ENCODE assay signal across 8 cellular contexts in the genomic region with DNA sequence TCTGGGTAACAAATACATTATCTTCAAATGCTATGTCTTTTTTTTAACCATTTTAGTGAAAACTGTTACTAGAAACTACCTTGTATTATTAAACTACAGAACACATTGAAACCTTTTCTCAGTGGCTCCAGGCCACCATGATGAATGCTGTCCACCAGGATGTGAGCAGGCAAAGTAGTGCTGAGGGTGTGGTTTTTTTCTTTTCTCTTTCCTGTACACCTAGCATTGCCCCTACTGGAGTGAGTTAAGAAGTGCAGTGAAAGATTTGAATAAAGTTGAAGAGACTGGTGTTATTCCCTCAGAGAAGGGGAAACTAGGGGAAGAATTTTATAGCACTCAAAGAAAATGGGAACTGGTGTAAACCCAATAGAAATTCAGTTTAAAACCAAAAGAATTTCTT.
DNase-seq lines count a peak whose midpoint lies in the region; ATAC-seq and TF ChIP-seq lines count a peak whose summit lies in the region.

No MANE protein-coding gene starts in this region.

- peak; percentile 67 for ATAC-seq in foreskin keratinocyte

- H3K4me1 ChIP-seq in PC-9 (replicated peaks; ENCODE audit: insufficient read depth) (no peaks in the 10 kb centered on the region), foreskin keratinocyte (no peaks in the 10 kb centered on the region)

- H3K27me3 ChIP-seq in PC-9 (ENCODE audit: insufficient read depth, low read depth) (no peaks in the 10 kb centered on the region), foreskin keratinocyte (no peaks in the 10 kb centered on the region), dorsolateral prefrontal cortex (no peaks in the 10 kb centered on the region)

- intact Hi-C loops in PC-9 (cut with micrococcal nuclease; ENCODE audit: unreplicated experiment), result no loop called here
- intact Hi-C loops in dorsolateral prefrontal cortex (cut with DNase I), result no loop called here

- H3K36me3 ChIP-seq in PC-9 (ENCODE audit: low read depth), result peaks cover 5% of the 10 kb centered on the region

- H3K9me3 ChIP-seq in PC-9 (ENCODE audit: insufficient read depth, low read depth), result no peaks in the 10 kb centered on the region

- H3K4me2 ChIP-seq in PC-9, result no peak overlapping the region

- POLR2A ChIA-PET in PC-9 (lab: Charles Lee; ENCODE audit: unreplicated experiment), result no interaction called here

- no TSS peak for BruUV-seq in PC-9 (replicated peaks; lab: Mats Ljungman, UMichigan)

- CTCF ChIA-PET in PC-9 (lab: Charles Lee), result interaction anchor here (0.5 kb wide), 1 partner anchor 326 kb away, joined by 3 read pairs; no protein-coding TSS in a partner anchor

- H3K4me3 ChIP-seq in PC-9 (no peak overlapping the region), dorsolateral prefrontal cortex (no peak overlapping the region)

- no peaks in the 10 kb centered on the region for H3F3A ChIP-seq in PC-9 (ENCODE audit: insufficient read depth, low read depth)

- H3K27ac ChIP-seq in PC-9, result no peak overlapping the region
- no peak overlapping the region for H3K27ac ChIP-seq in foreskin keratinocyte
- no peak overlapping the region for H3K27ac ChIP-seq in dorsolateral prefrontal cortex

- no peaks in the 10 kb centered on the region for H3K9me2 ChIP-seq in PC-9 (ENCODE audit: insufficient read depth)

- no peaks in the 10 kb centered on the region for H3K79me2 ChIP-seq in PC-9 (ENCODE audit: low read depth)

- DNase-seq in 8988T, result peak; percentile 28
- DNase-seq in PC-9, result no peak
- DNase-seq in foreskin keratinocyte, result peak; percentile 34 to 56
- no peak for DNase-seq in dermis blood vessel endothelial cell
- DNase-seq in cerebellar nuclear complex (lab: John Stamatoyannopoulos, UW), result no peak
- DNase-seq in dorsolateral prefrontal cortex, result no peak
- DNase-seq in AG20443 (ENCODE audit: low spot score), result no peak

- TF ChIP-seq CTCF in GM12872 (IDR thresholded peaks at IDR 0.05; ENCODE audit: insufficient read depth, low read depth, low read length) (peak; percentile 57), PC-9 (conservative IDR thresholded peaks at IDR 0.05) (peak; percentile 57), foreskin keratinocyte (conservative IDR thresholded peaks at IDR 0.05) (peak; percentile 61), dorsolateral prefrontal cortex (IDR thresholded peaks at IDR 0.05 in 54 of 56, conservative IDR thresholded peaks at IDR 0.05 in 2 of 56; ENCODE audit: low read depth in 1 of 56, partially characterized antibody in 56 of 56) (peak in 4 of 56 donors; percentile 12 to 28 (median 14))

- no peak overlapping the region for H2AFZ ChIP-seq in PC-9

- H4K20me1 ChIP-seq in PC-9 (ENCODE audit: insufficient read depth), result no peaks in the 10 kb centered on the region

Comparison
In these comparisons a context has a peak if more than half of its experiments do, and no peak if none do; other contexts are left out.
1. DNase-seq: peak in 8988T (single experiment) and foreskin keratinocyte (2 of 2); none in PC-9 (0 of 2), dermis blood vessel endothelial cell (single experiment), cerebellar nuclear complex (0 of 2), dorsolateral prefrontal cortex (0 of 10) and AG20443 (single experiment).